ENCODE assay signal across 2 cellular contexts in the genomic region with DNA sequence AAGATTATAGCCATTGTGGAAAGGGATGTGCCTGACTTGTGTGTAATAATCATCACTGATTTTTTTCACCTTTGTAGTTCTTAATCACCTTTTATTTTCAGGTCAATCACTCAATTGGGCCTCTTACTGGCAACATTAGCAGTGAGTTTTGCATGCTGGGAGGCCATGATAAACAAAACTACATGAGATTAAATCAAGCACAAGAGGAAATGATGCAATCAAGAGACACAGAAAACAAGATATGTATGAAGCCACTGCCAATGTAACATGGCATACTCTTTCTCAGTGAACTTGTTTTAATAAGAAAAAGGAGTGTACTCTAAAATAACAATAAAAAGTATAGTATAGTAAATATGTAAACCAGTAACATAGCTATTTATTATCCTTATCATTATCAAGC.
TF ChIP-seq lines count a peak whose summit lies in the region.

No MANE protein-coding gene starts in this region.

TF ChIP-seq in HepG2, 621 proteins besides CTCF, POLR2A, EP300 and RAD21 (continued from another document):
- peak; percentile 29; the same call in 1 of the 2 replicates for TF ChIP-seq CEBPB (IDR thresholded peaks at IDR 0.05; ENCODE audit: borderline replicate concordance, low read depth, low read length)

TF ChIP-seq in K562, 482 proteins besides CTCF, POLR2A, EP300 and RAD21 (continued from another document):
- TF ChIP-seq, protein P1, sequence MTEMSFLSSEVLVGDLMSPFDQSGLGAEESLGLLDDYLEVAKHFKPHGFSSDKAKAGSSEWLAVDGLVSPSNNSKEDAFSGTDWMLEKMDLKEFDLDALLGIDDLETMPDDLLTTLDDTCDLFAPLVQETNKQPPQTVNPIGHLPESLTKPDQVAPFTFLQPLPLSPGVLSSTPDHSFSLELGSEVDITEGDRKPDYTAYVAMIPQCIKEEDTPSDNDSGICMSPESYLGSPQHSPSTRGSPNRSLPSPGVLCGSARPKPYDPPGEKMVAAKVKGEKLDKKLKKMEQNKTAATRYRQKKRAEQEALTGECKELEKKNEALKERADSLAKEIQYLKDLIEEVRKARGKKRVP (CRISPR knock-in tag; IDR thresholded peaks at IDR 0.05), result peak; percentile 88
- TF ChIP-seq FOXO4 (CRISPR knock-in tag; IDR thresholded peaks at IDR 0.05) (no peak), KLF13 (tag; IDR thresholded peaks at IDR 0.05; ENCODE audit: borderline replicate concordance, low read depth) (no peak), ZSCAN32 (CRISPR knock-in tag; IDR thresholded peaks at IDR 0.05) (peak; percentile 76; the same call in 1 of the 2 replicates), ZNF79 (CRISPR knock-in tag; IDR thresholded peaks at IDR 0.05; ENCODE audit: low read depth) (0 out of 2 replicates have a peak, but pooled peaks have one; percentile 49), GTF3C2 (IDR thresholded peaks at IDR 0.05; ENCODE audit: borderline replicate concordance, extremely low read depth, insufficient read length) (no peak), ZNF212 (CRISPR knock-in tag; IDR thresholded peaks at IDR 0.05) (no peak), ZNF77 (CRISPR knock-in tag; IDR thresholded peaks at IDR 0.05) (no peak)
- TF ChIP-seq, protein P2, sequence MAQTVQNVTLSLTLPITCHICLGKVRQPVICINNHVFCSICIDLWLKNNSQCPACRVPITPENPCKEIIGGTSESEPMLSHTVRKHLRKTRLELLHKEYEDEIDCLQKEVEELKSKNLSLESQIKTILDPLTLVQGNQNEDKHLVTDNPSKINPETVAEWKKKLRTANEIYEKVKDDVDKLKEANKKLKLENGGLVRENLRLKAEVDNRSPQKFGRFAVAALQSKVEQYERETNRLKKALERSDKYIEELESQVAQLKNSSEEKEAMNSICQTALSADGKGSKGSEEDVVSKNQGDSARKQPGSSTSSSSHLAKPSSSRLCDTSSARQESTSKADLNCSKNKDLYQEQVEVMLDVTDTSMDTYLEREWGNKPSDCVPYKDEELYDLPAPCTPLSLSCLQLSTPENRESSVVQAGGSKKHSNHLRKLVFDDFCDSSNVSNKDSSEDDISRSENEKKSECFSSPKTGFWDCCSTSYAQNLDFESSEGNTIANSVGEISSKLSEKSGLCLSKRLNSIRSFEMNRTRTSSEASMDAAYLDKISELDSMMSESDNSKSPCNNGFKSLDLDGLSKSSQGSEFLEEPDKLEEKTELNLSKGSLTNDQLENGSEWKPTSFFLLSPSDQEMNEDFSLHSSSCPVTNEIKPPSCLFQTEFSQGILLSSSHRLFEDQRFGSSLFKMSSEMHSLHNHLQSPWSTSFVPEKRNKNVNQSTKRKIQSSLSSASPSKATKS (CRISPR knock-in tag; IDR thresholded peaks at IDR 0.05), result no peak
